11 cellular contexts compared by ENCODE assay signal in the genomic region with DNA sequence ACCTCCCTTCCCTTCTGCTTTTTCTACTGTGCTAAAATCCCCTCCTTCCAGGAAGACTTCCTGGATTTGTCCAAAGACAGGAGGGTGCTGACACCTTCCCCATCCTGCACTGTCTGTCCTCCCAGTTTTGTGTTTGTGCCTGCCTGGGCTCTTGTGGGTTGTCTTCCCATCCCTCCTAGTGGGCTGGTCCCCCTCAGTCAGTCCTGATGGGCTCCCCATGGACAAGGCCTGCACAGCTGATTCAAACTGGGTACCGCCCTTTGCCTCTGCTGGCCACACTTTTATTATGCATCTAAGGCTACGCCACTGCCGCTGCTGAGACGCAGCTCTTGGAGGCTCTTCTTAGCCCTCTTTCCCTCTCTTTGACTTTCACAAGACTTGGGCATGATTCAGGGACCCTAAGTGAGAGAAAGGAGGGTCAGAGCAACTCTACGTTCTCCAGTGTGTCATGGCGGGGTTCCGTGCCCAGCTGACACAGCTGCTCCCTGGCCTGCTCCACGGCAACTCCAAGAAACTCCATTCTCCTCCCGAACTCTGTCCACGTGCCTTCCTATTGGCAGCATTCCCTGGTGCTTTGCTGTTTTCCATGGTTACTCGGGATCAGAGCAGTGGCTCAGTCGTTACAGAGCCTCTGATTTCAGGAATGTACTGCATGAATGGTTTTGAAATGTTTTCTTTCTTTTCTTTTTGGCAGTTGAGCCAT. TPM values are rescaled to one million over a fixed set of nuclear protein-coding genes. Genes with fewer than 3 reads are reported as not detected.
DNase-seq lines count a peak whose midpoint lies in the region; ATAC-seq, FAIRE-seq and TF ChIP-seq lines count a peak whose summit lies in the region.
"Had no signal": no experiment of that assay in that cellular context is flagged by ENCODE, and none has a peak within 500 bp of the region (broad histone marks: within the 10 kb centered on the region; RNA-seq: fewer than 3 reads in every experiment).

No MANE protein-coding gene starts in this region.

- no peak overlapping the region for H3K4me3 Mint-ChIP-seq in astrocyte (ENCODE audit: unreplicated experiment)

- H2AFZ ChIP-seq in astrocyte (ENCODE audit: low read depth, low read length): peak overlapping the region; percentile 3

- H3K4me1 ChIP-seq in astrocyte (ENCODE audit: insufficient read depth, low read length) (peaks cover 18% of the 10 kb centered on the region), heart left ventricle (peaks cover 0 to 10% (median 0%) of the 10 kb centered on the region in 12 donors), pancreas (no peaks in the 10 kb centered on the region), SJCRH30 (no peaks in the 10 kb centered on the region; the same call in 1 of the 2 replicates)

- no peaks in the 10 kb centered on the region for H3K36me3 Mint-ChIP-seq in astrocyte (ENCODE audit: low read depth, unreplicated experiment)

- H3K27me3 ChIP-seq in astrocyte (ENCODE audit: insufficient read depth, low read length) (peaks cover 13% of the 10 kb centered on the region), heart left ventricle (peaks cover 0 to 10% (median 0%) of the 10 kb centered on the region in 9 donors), pancreas (no peaks in the 10 kb centered on the region), SJCRH30 (no peaks in the 10 kb centered on the region; the same call in 1 of the 2 replicates)

- H3K9ac ChIP-seq in astrocyte (ENCODE audit: low read length): peak overlapping the region; percentile 22

- TF ChIP-seq CTCF in astrocyte (IDR thresholded peaks at IDR 0.05; ENCODE audit: insufficient read depth, low read depth, low read length) (no peak), heart left ventricle (IDR thresholded peaks at IDR 0.05) (no peak), pancreas (IDR thresholded peaks at IDR 0.05) (no peak)

- ATAC-seq in heart left ventricle: peak in 3 of 4 donors; percentile 49 to 79 (median 57)
- ATAC-seq in pancreas: peak in 3 of 4 donors; percentile 19 to 47 (median 28)
- ATAC-seq in HG02642 (IDR thresholded peaks at IDR 0.05; ENCODE audit: poor library complexity, unreplicated experiment): no peak

- TF ChIP-seq POLR2A in heart left ventricle (IDR thresholded peaks at IDR 0.05): no peak

- H3K4me3 ChIP-seq in astrocyte (ENCODE audit: insufficient read depth, low read depth, low read length): no peak overlapping the region
- H3K4me3 ChIP-seq in heart left ventricle: no peak overlapping the region
- no peak overlapping the region for H3K4me3 ChIP-seq in pancreas
- H3K4me3 ChIP-seq in SJCRH30: no peak overlapping the region

- FAIRE-seq in astrocyte (lab: Jason Lieb, UNC): peak; percentile 23
- FAIRE-seq in pancreas (lab: Jason Lieb, UNC): no peak

- intact Hi-C loops in heart left ventricle (cut with DNase I): loop anchor here (5.0 to 10.0 kb wide), 11 partner anchors 136 to 611 kb away; partner anchors contain the start of gene KRT74 (in 2 of the 10)
- intact Hi-C loops in pancreas (cut with DNase I): loop anchor here in 2 of 3 donors (5.0 to 10.0 kb wide), 2 partner anchors 494 to 496 kb away; no protein-coding TSS in a partner anchor

- H3K79me2 ChIP-seq in astrocyte (ENCODE audit: insufficient read depth, low read length): no peaks in the 10 kb centered on the region

- no peaks in the 10 kb centered on the region for H3K36me3 ChIP-seq in astrocyte (ENCODE audit: insufficient read depth, low read length)
- no peaks in the 10 kb centered on the region for H3K36me3 ChIP-seq in heart left ventricle
- H3K36me3 ChIP-seq in pancreas: no peaks in the 10 kb centered on the region
- no peaks in the 10 kb centered on the region for H3K36me3 ChIP-seq in SJCRH30

- no peaks in the 10 kb centered on the region for H4K20me1 ChIP-seq in astrocyte (ENCODE audit: insufficient read depth, low read length)

- H3K27ac Mint-ChIP-seq in astrocyte (ENCODE audit: unreplicated experiment): peak overlapping the region; percentile 73

- H3K27me3 Mint-ChIP-seq in astrocyte (ENCODE audit: low read depth, unreplicated experiment): peaks cover 40% of the 10 kb centered on the region

- H3K4me1 Mint-ChIP-seq in astrocyte (ENCODE audit: low read depth, unreplicated experiment): peaks cover 16% of the 10 kb centered on the region

- H3K27ac ChIP-seq in astrocyte (ENCODE audit: low read depth, low read length) (peak overlapping the region; percentile 4), heart left ventricle (peak overlapping the region in 4 of 12 donors; percentile 24 to 57 (median 34)), pancreas (no peak overlapping the region), SJCRH30 (no peak overlapping the region)
- H3K27ac ChIP-seq: C4-2B had no signal

- WGBS in heart left ventricle, 4 donors: 59 to 73% (median 65%) methylated on average over 12 of the region's 12 CpGs
- 80 to 84% methylated on average over 12 of the region's 12 CpGs for whole genome bisulfite sequencing in pancreas, 2 donors

- DNase-seq in AG08395 (ENCODE audit: low spot score) (peak; percentile 89), astrocyte (ENCODE audit: low read depth) (peak; percentile 73), heart left ventricle (peak in 3 of 5 donors; percentile 41 to 45 (median 42)), pancreas (no peak), SJCRH30 (no peak)
- no peak for DNase-seq in activated CD4-positive, alpha-beta T cell treated with anti-CD3 and anti-CD28 coated beads, Interleukin-2, amount 50 U/mL, for 4 hours
- no peak for DNase-seq in central memory CD4-positive, alpha-beta T cell
- DNase-seq: NCI-H1048 had no signal

- H3K4me2 ChIP-seq in astrocyte (ENCODE audit: low read length): peak overlapping the region; percentile 25

- peaks cover 6% of the 10 kb centered on the region for H3K9me3 Mint-ChIP-seq in astrocyte (ENCODE audit: unreplicated experiment)

- H3K9me3 ChIP-seq in astrocyte (ENCODE audit: insufficient read depth, low read depth, low read length) (no peaks in the 10 kb centered on the region), heart left ventricle (peaks cover 0 to 8% (median 0%) of the 10 kb centered on the region in 12 donors), pancreas (no peaks in the 10 kb centered on the region), SJCRH30 (replicated peaks) (no peaks in the 10 kb centered on the region)

RNA-seq across cellular contexts. Expression of gene KRT85, which starts 3.8 kb away (rescaled TPM):
- total RNA-seq in astrocyte: not detected in 2 replicates
- not detected for total RNA-seq in heart left ventricle
- not detected for polyA plus RNA-seq in heart left ventricle
- total RNA-seq in pancreas: not detected
- polyA plus RNA-seq in pancreas: not detected
- not detected in 2 replicates for total RNA-seq in SJCRH30 (2014; rRNA removed; shearing (Covaris generic))
- total RNA-seq: glomerular endothelial cell had no signal

RNA-seq across cellular contexts. Expression of gene KRT84, which starts 14.4 kb away (rescaled TPM):
- not detected in 2 replicates for total RNA-seq in astrocyte
- total RNA-seq in heart left ventricle: not detected
- polyA plus RNA-seq in heart left ventricle: not detected
- not detected for total RNA-seq in pancreas
- polyA plus RNA-seq in pancreas: not detected
- not detected in 2 replicates for total RNA-seq in SJCRH30 (2014; rRNA removed; shearing (Covaris generic))
- total RNA-seq: glomerular endothelial cell had no signal

RNA-seq across cellular contexts. Expression of gene KRT82, which starts 35.1 kb away (rescaled TPM):
- not detected in 2 replicates for total RNA-seq in astrocyte
- not detected for total RNA-seq in heart left ventricle
- not detected for polyA plus RNA-seq in heart left ventricle
- not detected for total RNA-seq in pancreas
- not detected for polyA plus RNA-seq in pancreas
- total RNA-seq in SJCRH30 (2014; rRNA removed; shearing (Covaris generic)): not detected in 2 replicates
- total RNA-seq: glomerular endothelial cell had no signal

RNA-seq across cellular contexts. Expression of gene KRT83, which starts 49.9 kb away (rescaled TPM):
- total RNA-seq in astrocyte: not detected in 2 replicates
- not detected for total RNA-seq in heart left ventricle
- not detected for polyA plus RNA-seq in heart left ventricle
- not detected for total RNA-seq in pancreas
- not detected for polyA plus RNA-seq in pancreas
- not detected in 2 replicates for total RNA-seq in SJCRH30 (2014; rRNA removed; shearing (Covaris generic))
- total RNA-seq: glomerular endothelial cell had no signal

Comparison
In these comparisons a context has a peak if more than half of its experiments do, and no peak if none do; other contexts are left out.
1. DNase-seq: peak in AG08395 (single experiment), astrocyte (single experiment) and heart left ventricle (3 of 5); none in pancreas (0 of 6), activated CD4-positive, alpha-beta T cell treated with anti-CD3 and anti-CD28 coated beads, Interleukin-2, amount 50 U/mL, for 4 hours (0 of 2), central memory CD4-positive, alpha-beta T cell (single experiment) and SJCRH30 (0 of 2).